ENCODE assay signal across 18 cellular contexts in genomic region chr3:177300842-177301241, GRCh38.
A peak's percentile ranks its signal among the peaks of the same experiment; 100 is the strongest.
DNase-seq lines count a peak whose midpoint lies in the region; ATAC-seq and TF ChIP-seq lines count a peak whose summit lies in the region.
"Had no signal": no experiment of that assay in that cellular context is flagged by ENCODE, and none has a peak within 500 bp of the region (broad histone marks: within the 10 kb centered on the region; RNA-seq: fewer than 3 reads in every experiment).

No MANE protein-coding gene starts in this region.

- H4K20me1 ChIP-seq in neural progenitor cell (ENCODE audit: low read depth) (no peaks in the 10 kb centered on the region), GM23248 (ENCODE audit: insufficient read depth) (no peaks in the 10 kb centered on the region)

- H3K4me3 Mint-ChIP-seq in neural progenitor cell = no peak overlapping the region
- H3K4me3 Mint-ChIP-seq: activated CD8-positive, alpha-beta T cell treated with anti-CD3 and anti-CD28 coated beads, Interleukin-2, amount 10 ng/mL, durations not matched to agents 7 days and 5 days; immature natural killer cell had no signal

- H3K4me3 ChIP-seq in Peyer's patch (peak overlapping the region in 2 of 4 donors; percentile 9 to 33), neural progenitor cell (no peak overlapping the region), GM23248 (no peak overlapping the region)
- H3K4me3 ChIP-seq: SJSA1 had no signal

- H3K36me3 Mint-ChIP-seq in neural progenitor cell = no peaks in the 10 kb centered on the region
- H3K36me3 Mint-ChIP-seq: immature natural killer cell; stimulated activated naive B cell treated with anti-CD40 and anti-IgM and Interleukin-4, amounts not matched to agents 10 μg/mL and 1 μg/mL and 100 μg/mL, for 72 hours had no signal

- peaks cover 7% of the 10 kb centered on the region for H3K27me3 Mint-ChIP-seq in neural progenitor cell (ENCODE audit: insufficient read depth, low read depth)
- H3K27me3 Mint-ChIP-seq: stimulated activated naive B cell treated with anti-CD40 and anti-IgM and Interleukin-4, amounts not matched to agents 10 μg/mL and 1 μg/mL and 100 μg/mL, for 72 hours had no signal

- H3K9me3 ChIP-seq in Peyer's patch (no peaks in the 10 kb centered on the region), neural progenitor cell (ENCODE audit: low read depth) (no peaks in the 10 kb centered on the region), GM23248 (ENCODE audit: low read depth) (no peaks in the 10 kb centered on the region)
- H3K9me3 ChIP-seq: BE2C, SJSA1 had no signal

- H3K36me3 ChIP-seq in Peyer's patch (no peaks in the 10 kb centered on the region), neural progenitor cell (no peaks in the 10 kb centered on the region), GM23248 (ENCODE audit: low read depth) (no peaks in the 10 kb centered on the region)
- H3K36me3 ChIP-seq: BE2C, brain microvascular endothelial cell, SJSA1 had no signal

- WGBS in GM23248 (ENCODE audit: low coverage in 1 of 2, low lambda C conversion rate in 2 of 2, missing lambda C conversion rate in 2 of 2), 2 experiments = 90 to 95% methylated on average over 2 of the region's 2 CpGs

- H3K27ac ChIP-seq in Peyer's patch = peak overlapping the region in 3 of 4 donors; percentile 61 to 85 (median 85)
- no peak overlapping the region for H3K27ac ChIP-seq in neural progenitor cell
- H3K27ac ChIP-seq in GM23248 = no peak overlapping the region
- H3K27ac ChIP-seq: brain microvascular endothelial cell, SJSA1 had no signal

- H3K9me2 ChIP-seq in GM23248 (ENCODE audit: insufficient read depth) = no peaks in the 10 kb centered on the region

- in situ Hi-C loops in GM23248 (cut with MboI) = no loop called here

- peak; percentile 39 for ATAC-seq in GM18861 (IDR thresholded peaks at IDR 0.05; ENCODE audit: unreplicated experiment)
- peak; percentile 42 for ATAC-seq in GM21737 (IDR thresholded peaks at IDR 0.05; ENCODE audit: unreplicated experiment)
- ATAC-seq: activated CD8-positive, alpha-beta T cell treated with anti-CD3 and anti-CD28 coated beads, Interleukin-2, amount 10 ng/mL, durations not matched to agents 7 days and 5 days had no signal

- no peak for TF ChIP-seq POLR2A in Peyer's patch (IDR thresholded peaks at IDR 0.05)

- no peaks in the 10 kb centered on the region for H3K79me2 ChIP-seq in neural progenitor cell (ENCODE audit: low read depth)
- no peaks in the 10 kb centered on the region for H3K79me2 ChIP-seq in GM23248 (ENCODE audit: insufficient read depth)

- no peaks in the 10 kb centered on the region for H3K9me3 Mint-ChIP-seq in neural progenitor cell
- H3K9me3 Mint-ChIP-seq: immature natural killer cell had no signal

- H3F3A ChIP-seq in neural progenitor cell (ENCODE audit: low read depth) (no peaks in the 10 kb centered on the region), GM23248 (ENCODE audit: insufficient read depth) (no peaks in the 10 kb centered on the region)

- H3K4me1 ChIP-seq in Peyer's patch (no peaks in the 10 kb centered on the region), neural progenitor cell (no peaks in the 10 kb centered on the region), GM23248 (ENCODE audit: insufficient read depth) (no peaks in the 10 kb centered on the region)
- H3K4me1 ChIP-seq: BE2C, SJSA1 had no signal

- DNase-seq in Peyer's patch = no peak
- DNase-seq in neural progenitor cell (ENCODE audit: low spot score) = no peak
- DNase-seq in middle frontal gyrus (ENCODE audit: extremely low spot score, low spot score) = no peak
- DNase-seq in occipital lobe (lab: John Stamatoyannopoulos, UW) = no peak
- no peak for DNase-seq in GM23248
- no peak for DNase-seq in activated effector memory CD4-positive, alpha-beta T cell treated with anti-CD3 and anti-CD28 coated beads, Interleukin-2, amount 50 U/mL, for 16 hours
- DNase-seq: activated CD8-positive, alpha-beta T cell treated with anti-CD3 and anti-CD28 coated beads, Interleukin-2, amount 10 ng/mL, durations not matched to agents 7 days and 5 days; activated effector memory CD4-positive, alpha-beta T cell treated with Interleukin-2 at 50 U/mL for 16 hours; BE2C; brain microvascular endothelial cell; effector memory CD4-positive, alpha-beta T cell; foreskin fibroblast; immature natural killer cell; NK-92 treated with Interleukin-12 subunit alpha and Interleukin-12 subunit beta, amount 100 ng/mL, for 24 hours had no signal

- TF ChIP-seq CTCF in Peyer's patch (IDR thresholded peaks at IDR 0.05) (no peak), neural progenitor cell (IDR thresholded peaks at IDR 0.05) (no peak)

- H3K4me2 ChIP-seq in neural progenitor cell (no peak overlapping the region), GM23248 (ENCODE audit: unreplicated experiment) (no peak overlapping the region)

- peak overlapping the region; percentile 74 for H3K27ac Mint-ChIP-seq in neural progenitor cell
- H3K27ac Mint-ChIP-seq: activated CD8-positive, alpha-beta T cell treated with anti-CD3 and anti-CD28 coated beads, Interleukin-2, amount 10 ng/mL, durations not matched to agents 7 days and 5 days; immature natural killer cell had no signal

- H2AFZ ChIP-seq in neural progenitor cell (replicated peaks) = no peak overlapping the region
- no peak overlapping the region for H2AFZ ChIP-seq in GM23248

- no peak overlapping the region for H3K9ac ChIP-seq in neural progenitor cell
- no peak overlapping the region for H3K9ac ChIP-seq in GM23248

- H3K27me3 ChIP-seq in Peyer's patch = no peaks in the 10 kb centered on the region
- H3K27me3 ChIP-seq in neural progenitor cell = no peaks in the 10 kb centered on the region
- H3K27me3 ChIP-seq in GM23248 (replicated peaks; ENCODE audit: insufficient read depth) = no peaks in the 10 kb centered on the region
- H3K27me3 ChIP-seq: BE2C, brain microvascular endothelial cell, SJSA1 had no signal

- H3K4me1 Mint-ChIP-seq in neural progenitor cell = peaks cover 12% of the 10 kb centered on the region
- H3K4me1 Mint-ChIP-seq: immature natural killer cell had no signal

Comparison
In these comparisons a context has a peak if more than half of its experiments do, and no peak if none do; other contexts are left out.
1. H3K27ac ChIP-seq: peak in Peyer's patch (3 of 4); none in neural progenitor cell (single experiment) and GM23248 (single experiment).